Comparison of ENCODE assay signal across 8 cellular contexts in genomic region chr22:37639771-37640590, GRCh38. TPM values are rescaled to one million over a fixed set of nuclear protein-coding genes. Genes with fewer than 3 reads are reported as not detected.
DNase-seq lines count a peak whose midpoint lies in the region; ATAC-seq and FAIRE-seq lines count a peak whose summit lies in the region.

No MANE protein-coding gene starts in this region.

- no peaks in the 10 kb centered on the region for H3K27me3 ChIP-seq in right cardiac atrium (ENCODE audit: control insufficient read depth, insufficient read depth)
- H3K27me3 ChIP-seq in small intestine (ENCODE audit: control insufficient read depth in 2 of 2, insufficient read depth in 2 of 2, low read length in 2 of 2) = no peaks in the 10 kb centered on the region

- peak overlapping the region; percentile 97 for H3K4me3 Mint-ChIP-seq in activated CD4-positive, alpha-beta memory T cell treated with anti-CD3 and anti-CD28 coated beads for 36 hours

- no peaks in the 10 kb centered on the region for H3K4me1 ChIP-seq in right cardiac atrium (ENCODE audit: control insufficient read depth, insufficient read depth, low read length)
- H3K4me1 ChIP-seq in small intestine (ENCODE audit: control insufficient read depth in 2 of 2, insufficient read depth in 1 of 2, low read depth in 1 of 2, low read length in 1 of 2) = peaks cover 5 to 21% of the 10 kb centered on the region in 2 donors

- WGBS in right cardiac atrium = 7% methylated on average over 27 of the region's 27 CpGs
- WGBS in small intestine, 3 donors = 0 to 4% (median 1%) methylated on average over 18 to 27 of the region's 27 CpGs

- no peak for FAIRE-seq in small intestine (lab: Jason Lieb, UNC)

- H3K27ac ChIP-seq in right cardiac atrium (ENCODE audit: low read length) = no peak overlapping the region
- peak overlapping the region; percentile 91 to 92 for H3K27ac ChIP-seq in small intestine (ENCODE audit: low read depth in 1 of 2, low read length in 1 of 2)

- ATAC-seq in right cardiac atrium = no peak
- no peak for ATAC-seq in GM18909 (IDR thresholded peaks at IDR 0.05; ENCODE audit: poor library complexity, unreplicated experiment)
- no peak for ATAC-seq in HG03108 (IDR thresholded peaks at IDR 0.05; ENCODE audit: unreplicated experiment)
- no peak for ATAC-seq in HG03196 (IDR thresholded peaks at IDR 0.05; ENCODE audit: unreplicated experiment)

- intact Hi-C loops in activated CD4-positive, alpha-beta memory T cell treated with anti-CD3 and anti-CD28 coated beads for 36 hours (cut with micrococcal nuclease) = loop anchor here (10.0 kb wide), 1 partner anchor 105 kb away; no protein-coding TSS in a partner anchor
- intact Hi-C loops in right cardiac atrium (cut with DNase I) = loop anchor here (5.0 to 10.0 kb wide), 3 partner anchors 42 to 155 kb away; no protein-coding TSS in a partner anchor

- peak; percentile 52 for DNase-seq in stimulated activated CD4-positive, alpha-beta T cell treated with anti-CD3 and anti-CD28 coated beads, Interleukin-15, amount 100 ng/mL, for 24 hours
- no peak for DNase-seq in stimulated activated CD4-positive, alpha-beta T cell treated with anti-CD3 and anti-CD28 coated beads, Interleukin-12 subunit alpha, Interleukin-12 subunit beta, amount 100 ng/mL, for 4 hours
- peak; percentile 55 for DNase-seq in activated CD4-positive, alpha-beta memory T cell treated with anti-CD3 and anti-CD28 coated beads for 36 hours
- DNase-seq in right cardiac atrium = no peak
- DNase-seq in small intestine = no peak

- POLR2A ChIA-PET in activated CD4-positive, alpha-beta memory T cell treated with anti-CD3 and anti-CD28 coated beads for 36 hours (lab: Charles Lee) = interaction anchor here (1.2 to 4.2 kb wide), 8 partner anchors 8 to 46 kb away, joined by 4 to 30 read pairs (median 6); partner anchors contain the start of genes GGA1, NOL12 and PDXP

- peaks cover 20% of the 10 kb centered on the region for H3K36me3 Mint-ChIP-seq in activated CD4-positive, alpha-beta memory T cell treated with anti-CD3 and anti-CD28 coated beads for 36 hours

- peaks cover 2 to 3% of the 10 kb centered on the region in 2 donors for H3K36me3 ChIP-seq in small intestine (ENCODE audit: control insufficient read depth in 2 of 2, insufficient read depth in 2 of 2, low read length in 2 of 2)

- H3K9me3 ChIP-seq in right cardiac atrium (ENCODE audit: control insufficient read depth, low read length) (no peaks in the 10 kb centered on the region), small intestine (ENCODE audit: control insufficient read depth, low read depth) (no peaks in the 10 kb centered on the region)

- CTCF ChIA-PET in activated CD4-positive, alpha-beta memory T cell treated with anti-CD3 and anti-CD28 coated beads for 36 hours (lab: Charles Lee) = interaction anchor here (0.7 to 15.3 kb wide), 6 partner anchors 13 to 955 kb away, joined by 3 to 574 read pairs (median 83); partner anchors contain the start of genes GGA1, LGALS1, NOL12 and PDXP

- H3K9me3 Mint-ChIP-seq in activated CD4-positive, alpha-beta memory T cell treated with anti-CD3 and anti-CD28 coated beads for 36 hours = no peaks in the 10 kb centered on the region

- no peaks in the 10 kb centered on the region for H3K27me3 Mint-ChIP-seq in activated CD4-positive, alpha-beta memory T cell treated with anti-CD3 and anti-CD28 coated beads for 36 hours

- H3K4me1 Mint-ChIP-seq in activated CD4-positive, alpha-beta memory T cell treated with anti-CD3 and anti-CD28 coated beads for 36 hours (ENCODE audit: low read depth) = peaks cover 63% of the 10 kb centered on the region

- H3K27ac Mint-ChIP-seq in activated CD4-positive, alpha-beta memory T cell treated with anti-CD3 and anti-CD28 coated beads for 36 hours = peak overlapping the region; percentile 97

- H3K4me3 ChIP-seq in right cardiac atrium (ENCODE audit: low read length) (peak overlapping the region; percentile 63), small intestine (ENCODE audit: low read depth in 1 of 2, low read length in 2 of 2) (peak overlapping the region; percentile 68 to 81)

RNA-seq across cellular contexts. Expression of gene SH3BP1, which starts 0.5 kb away (rescaled TPM):
- total RNA-seq in activated CD4-positive, alpha-beta memory T cell treated with anti-CD3 and anti-CD28 coated beads for 36 hours = 100 to 1,000 TPM in 1 of 2 experiments, 10 to 100 TPM in 1; 97.6 to 102 TPM
- 1 to 10 TPM; 1.9 to 4.8 (median 3.1) TPM for total RNA-seq in right cardiac atrium
- polyA plus RNA-seq in right cardiac atrium (1.4 TPM), small intestine (10 to 100 TPM; 20.8 to 29.1 (median 27.9) TPM)

RNA-seq across cellular contexts. Expression of gene PDXP, which starts 18.5 kb away (rescaled TPM):
- total RNA-seq in activated CD4-positive, alpha-beta memory T cell treated with anti-CD3 and anti-CD28 coated beads for 36 hours = 10 to 100 TPM; 21.9 to 22.9 TPM
- 10 to 100 TPM; 18.6 to 21.7 (median 20.4) TPM for total RNA-seq in right cardiac atrium
- 21.0 TPM for polyA plus RNA-seq in right cardiac atrium
- polyA plus RNA-seq in small intestine = 10 to 100 TPM; 27.7 to 98.6 (median 87.0) TPM

RNA-seq across cellular contexts. Expression of gene GGA1, which starts 31.3 kb away (rescaled TPM):
- 10 to 100 TPM; 59.0 to 61.1 TPM for total RNA-seq in activated CD4-positive, alpha-beta memory T cell treated with anti-CD3 and anti-CD28 coated beads for 36 hours
- total RNA-seq in right cardiac atrium = 10 to 100 TPM; 23.3 to 29.0 (median 26.0) TPM
- polyA plus RNA-seq in right cardiac atrium = 27.2 TPM
- polyA plus RNA-seq in small intestine = 10 to 100 TPM; 44.4 to 73.2 (median 67.5) TPM

RNA-seq across cellular contexts. Expression of gene LGALS1, which starts 35.5 kb away (rescaled TPM):
- total RNA-seq in activated CD4-positive, alpha-beta memory T cell treated with anti-CD3 and anti-CD28 coated beads for 36 hours = 100 to 1,000 TPM; 816 to 833 TPM
- 100 to 1,000 TPM; 438 to 693 (median 551) TPM for total RNA-seq in right cardiac atrium
- 1,338 TPM for polyA plus RNA-seq in right cardiac atrium
- polyA plus RNA-seq in small intestine = 100 to 1,000 TPM in 2 of 3 donors, 10 to 100 TPM in 1; 36.9 to 396 (median 232) TPM

RNA-seq across cellular contexts. Expression of gene NOL12, which starts 46.2 kb away (rescaled TPM):
- total RNA-seq in activated CD4-positive, alpha-beta memory T cell treated with anti-CD3 and anti-CD28 coated beads for 36 hours = 10 to 100 TPM; 32.5 to 33.3 TPM
- 10 to 100 TPM; 13.5 to 16.4 (median 14.4) TPM for total RNA-seq in right cardiac atrium
- polyA plus RNA-seq in right cardiac atrium = 16.3 TPM
- polyA plus RNA-seq in small intestine = 10 to 100 TPM; 22.6 to 28.9 (median 24.0) TPM

Comparison
In these comparisons a context has a peak if more than half of its experiments do, and no peak if none do; other contexts are left out.
1. DNase-seq: peak in stimulated activated CD4-positive, alpha-beta T cell treated with anti-CD3 and anti-CD28 coated beads, Interleukin-15, amount 100 ng/mL, for 24 hours (single experiment) and activated CD4-positive, alpha-beta memory T cell treated with anti-CD3 and anti-CD28 coated beads for 36 hours (single experiment); none in stimulated activated CD4-positive, alpha-beta T cell treated with anti-CD3 and anti-CD28 coated beads, Interleukin-12 subunit alpha, Interleukin-12 subunit beta, amount 100 ng/mL, for 4 hours (single experiment), right cardiac atrium (0 of 3) and small intestine (single experiment).
2. RNA of gene SH3BP1, which starts 0.5 kb away (total RNA-seq): 97.6 to 102 TPM in activated CD4-positive, alpha-beta memory T cell treated with anti-CD3 and anti-CD28 coated beads for 36 hours; 1.9 to 4.8 TPM in right cardiac atrium; every median in the first group is over 10 times any median in the second.